ENCODE assay signal across 9 cellular contexts in genomic region chr17:57107498-57108101, GRCh38. TPM values are rescaled to one million over a fixed set of nuclear protein-coding genes. Genes with fewer than 3 reads are reported as not detected.
DNase-seq lines count a peak whose midpoint lies in the region; ATAC-seq and TF ChIP-seq lines count a peak whose summit lies in the region.
"Had no signal": no experiment of that assay in that cellular context is flagged by ENCODE, and none has a peak within 500 bp of the region (broad histone marks: within the 10 kb centered on the region; RNA-seq: fewer than 3 reads in every experiment).

No MANE protein-coding gene starts in this region.

- no peak for TF ChIP-seq POLR2A in breast epithelium (IDR thresholded peaks at IDR 0.05)

- intact Hi-C loops in breast epithelium (cut with DNase I; ENCODE audit: low total_unique reads) = loop anchor here (2.0 kb wide), 1 partner anchor 55 kb away; no protein-coding TSS in a partner anchor

- DNase-seq in DMS53 treated with DMSO at 0.1 percent for 48 hours (lab: John Stamatoyannopoulos, UW; ENCODE audit: unreplicated experiment) (peak; percentile 19), NCI-H128 (lab: John Stamatoyannopoulos, UW; ENCODE audit: unreplicated experiment) (peak; percentile 30), breast epithelium (ENCODE audit: low spot score in 2 of 2) (peak in 1 of 2 donors; percentile 55), NCI-H146 (lab: John Stamatoyannopoulos, UW) (no peak), NK-92 (lab: John Stamatoyannopoulos, UW; ENCODE audit: unreplicated experiment) (no peak)
- DNase-seq: NK-92 treated with Interleukin-12 subunit alpha and Interleukin-12 subunit beta, amount 100 ng/mL, for 24 hours had no signal

- H3K9ac ChIP-seq in mucosa of rectum (ENCODE audit: low read depth in 1 of 2, low read length in 2 of 2) = peak overlapping the region; percentile 50 to 60

- H3K9me3 ChIP-seq in breast epithelium (no peaks in the 10 kb centered on the region), mucosa of rectum (ENCODE audit: control insufficient read depth in 2 of 2, low read length in 2 of 2) (no peaks in the 10 kb centered on the region)

- H3K4me1 ChIP-seq in breast epithelium = peaks cover 0 to 31% of the 10 kb centered on the region in 2 donors
- peaks cover 39 to 54% of the 10 kb centered on the region in 2 donors for H3K4me1 ChIP-seq in mucosa of rectum (ENCODE audit: control insufficient read depth in 2 of 2, insufficient read depth in 2 of 2, low read length in 2 of 2)

- H3K4me3 ChIP-seq in breast epithelium (no peak overlapping the region), mucosa of rectum (ENCODE audit: low read length in 2 of 2) (peak overlapping the region; percentile 44 to 49)

- H3K27ac ChIP-seq in breast epithelium = peak overlapping the region; percentile 76 to 87
- peak overlapping the region; percentile 92 to 95 for H3K27ac ChIP-seq in mucosa of rectum (ENCODE audit: low read depth in 2 of 2, low read length in 2 of 2)

- ATAC-seq in GM19324 (IDR thresholded peaks at IDR 0.05; ENCODE audit: low FRiP score, unreplicated experiment) = no peak
- ATAC-seq in HG02885 (IDR thresholded peaks at IDR 0.05; ENCODE audit: poor library complexity, unreplicated experiment) = no peak

- H3K27me3 ChIP-seq in breast epithelium = no peaks in the 10 kb centered on the region
- no peaks in the 10 kb centered on the region for H3K27me3 ChIP-seq in mucosa of rectum (ENCODE audit: control insufficient read depth in 2 of 2, insufficient read depth in 2 of 2, low read length in 2 of 2)

- H3K36me3 ChIP-seq in breast epithelium (no peaks in the 10 kb centered on the region), mucosa of rectum (ENCODE audit: control insufficient read depth in 2 of 2, insufficient read depth in 2 of 2, low read length in 2 of 2) (peaks cover 21 to 26% of the 10 kb centered on the region in 2 donors)

- TF ChIP-seq CTCF in breast epithelium (IDR thresholded peaks at IDR 0.05) = no peak

RNA-seq across cellular contexts. Expression of gene AKAP1, which starts 22.6 kb away (rescaled TPM):
- total RNA-seq in breast epithelium = 10 to 100 TPM; 38.1 to 87.7 (median 63.9) TPM

Comparison
In these comparisons a context has a peak if more than half of its experiments do, and no peak if none do; other contexts are left out.
1. DNase-seq: peak in DMS53 treated with DMSO at 0.1 percent for 48 hours (single experiment) and NCI-H128 (single experiment); none in NCI-H146 (single experiment) and NK-92 (single experiment).
2. H3K4me3 ChIP-seq: peak in mucosa of rectum (2 of 2); none in breast epithelium (0 of 3).